ENCODE assay signal across 8 cellular contexts in genomic region chr1:209569445-209570207, GRCh38. TPM values are rescaled to one million over a fixed set of nuclear protein-coding genes. Genes with fewer than 3 reads are reported as not detected.
DNase-seq lines count a peak whose midpoint lies in the region; ATAC-seq, FAIRE-seq and TF ChIP-seq lines count a peak whose summit lies in the region.

No MANE protein-coding gene starts in this region.

- no peaks in the 10 kb centered on the region for H3K9me3 ChIP-seq in GM12878 (replicated peaks; ENCODE audit: control insufficient read depth, insufficient read depth, low read length)

- no TSS peak for BruUV-seq in GM12878 (replicated peaks; lab: Mats Ljungman, UMichigan)

- peak; percentile 78 to 85 (median 84) for TF ChIP-seq CTCF in GM12878 (IDR thresholded peaks at IDR 0.05 in 2 of 3, conservative IDR thresholded peaks at IDR 0.05 in 1 of 3; ENCODE audit: control insufficient read depth in 2 of 3, extremely low read depth in 1 of 3, insufficient read depth in 1 of 3, low read depth in 3 of 3, low read length in 3 of 3)

- no peaks in the 10 kb centered on the region for H3K36me3 ChIP-seq in GM12878 (ENCODE audit: control insufficient read depth in 2 of 2, insufficient read depth in 2 of 2, low read length in 1 of 2)

- no peak overlapping the region for H3K9ac ChIP-seq in GM12878 (ENCODE audit: control insufficient read depth, insufficient read depth, low read length)

- ATAC-seq in GM12878 = peak; percentile 77
- ATAC-seq in HG03439 (IDR thresholded peaks at IDR 0.05; ENCODE audit: unreplicated experiment) = no peak

- intact Hi-C loops in GM12878 (cut with micrococcal nuclease; ENCODE audit: unreplicated experiment) = loop anchor here (1.0 to 10.0 kb wide), 4 partner anchors 58 to 255 kb away; partner anchors contain the start of gene UTP25

- TF ChIP-seq EP300 in GM12878 (IDR thresholded peaks at IDR 0.05; ENCODE audit: borderline replicate concordance in 1 of 2, control insufficient read depth in 1 of 2, low read depth in 2 of 2, low read length in 2 of 2) = no peak

- no peaks in the 10 kb centered on the region for H3K79me2 ChIP-seq in GM12878 (ENCODE audit: control insufficient read depth, insufficient read depth, low read length)

- 0% methylated on average over 9 of the region's 9 CpGs for WGBS in GM12878 (ENCODE audit: insufficient coverage, insufficient replicate concordance, low lambda C conversion rate, missing lambda C conversion rate)

- SMC1A ChIA-PET in GM12878 (lab: Charles Lee; ENCODE audit: uncharacterized antibody, unreplicated experiment) = interaction anchor here (0.8 to 5.1 kb wide), 16 partner anchors 10 to 199 kb away, joined by 3 to 46 read pairs (median 5); no protein-coding TSS in a partner anchor

- POLR2A ChIA-PET in GM12878 (lab: Charles Lee) = interaction anchor here (1.0 kb wide), 1 partner anchor 61 kb away, joined by 3 read pairs; no protein-coding TSS in a partner anchor

- H3K4me2 ChIP-seq in GM12878 (ENCODE audit: control insufficient read depth, insufficient read depth) = no peak overlapping the region

- peak; percentile 52 for DNase-seq in AG08396 (ENCODE audit: low spot score)
- DNase-seq in GM19238 (ENCODE audit: insufficient read length, low spot score) = peak; percentile 19
- DNase-seq in NCI-H1694 (lab: John Stamatoyannopoulos, UW) = peak; percentile 86
- peak; percentile 12 for DNase-seq in GM12878 (ENCODE audit: low read depth, low spot score)
- DNase-seq in inferior parietal cortex (ENCODE audit: extremely low spot score) = peak; percentile 89
- peak; percentile 36 to 62 for DNase-seq in stimulated activated CD4-positive, alpha-beta T cell treated with anti-CD3 and anti-CD28 coated beads, Interleukin-15, amount 100 ng/mL, for 1 hour (ENCODE audit: low read depth in 1 of 2, low spot score in 1 of 2)

- peaks cover 1 to 5% of the 10 kb centered on the region in 2 experiments; a peak in 3 of 4 replicates for H3K27me3 ChIP-seq in GM12878 (replicated peaks in 1 of 2; ENCODE audit: control insufficient read depth in 2 of 2, insufficient read depth in 2 of 2, low read length in 1 of 2)

- in situ Hi-C loops in GM12878 (cut with MboI) = loop anchor here (10.0 kb wide), 1 partner anchor 55 kb away; no protein-coding TSS in a partner anchor

- RAD21 ChIA-PET in GM12878 (lab: Charles Lee; ENCODE audit: unreplicated experiment) = interaction anchor here (0.6 to 1.7 kb wide), 15 partner anchors 12 to 254 kb away, joined by 3 to 15 read pairs (median 5); partner anchors contain the start of gene LAMB3

- H4K20me1 ChIP-seq in GM12878 (ENCODE audit: control insufficient read depth, insufficient read depth) = no peaks in the 10 kb centered on the region

- H2AFZ ChIP-seq in GM12878 (ENCODE audit: control insufficient read depth, low read depth, low read length) = no peak overlapping the region

- CTCF ChIA-PET in GM12878 (lab: Yijun Ruan, JAX) = interaction anchor here (0.6 to 24.2 kb wide), 41 partner anchors 10 to 917 kb away, joined by 3 to 307 read pairs (median 4); partner anchors contain the start of genes CAMK1G, G0S2 and LAMB3

- peak; percentile 61 for TF ChIP-seq RAD21 in GM12878 (IDR thresholded peaks at IDR 0.05; ENCODE audit: insufficient read depth, low read depth, low read length)

- H3K27ac ChIP-seq in GM12878 (ENCODE audit: control insufficient read depth, insufficient read depth) = no peak overlapping the region

- no peak for TF ChIP-seq POLR2A in GM12878 (IDR thresholded peaks at IDR 0.05; ENCODE audit: low read depth, low read length)

- H3K4me3 ChIP-seq in GM12878 = no peak overlapping the region

- H3K4me1 ChIP-seq in GM12878 (ENCODE audit: control insufficient read depth, insufficient read depth, low read length) = no peaks in the 10 kb centered on the region

- FAIRE-seq in TTC549 (lab: Jason Lieb, UNC) = peak; percentile 69
- FAIRE-seq in GM12878 (lab: Jason Lieb, UNC) = peak; percentile 23

TF ChIP-seq in GM12878, 131 proteins besides CTCF, POLR2A, EP300 and RAD21:
- no peak for TF ChIP-seq SUPT20H (IDR thresholded peaks at IDR 0.05; ENCODE audit: borderline replicate concordance, control insufficient read depth, low read depth, low read length)
- no peak for TF ChIP-seq ZNF687 (IDR thresholded peaks at IDR 0.05)
- TF ChIP-seq SPI1 (IDR thresholded peaks at IDR 0.05; ENCODE audit: borderline replicate concordance, insufficient read depth, low read depth, low read length) = peak; percentile 30; the same call in 1 of the 2 replicates
- no peak for TF ChIP-seq JUND (IDR thresholded peaks at IDR 0.05; ENCODE audit: low read depth, low read length)
- TF ChIP-seq SMC3 (IDR thresholded peaks at IDR 0.05; ENCODE audit: borderline replicate concordance, low read length) = peak; percentile 66; the same call in 1 of the 2 replicates
- 0 out of 2 replicates have a peak, but pooled peaks have one; percentile 27 for TF ChIP-seq YY1 (IDR thresholded peaks at IDR 0.05; ENCODE audit: low read depth, low read length)
- TF ChIP-seq PKNOX1 (IDR thresholded peaks at IDR 0.05) = peak; percentile 20; the same call in 1 of the 2 replicates

RNA-seq across cellular contexts. Expression of gene CAMK1G, which starts 13.9 kb away (rescaled TPM):
- 0.15 TPM in 1 of 2 replicates, not detected in the other for total RNA-seq in GM12878 (2013; cell fraction: nucleolus; rRNA removed)
- not detected in 2 replicates for total RNA-seq in GM12878 (2014; rRNA removed)
- not detected in 2 replicates for total RNA-seq in GM12878 (2014; rRNA removed; fragmentation: Illumina TruSeq; extraction: Trizol)
- total RNA-seq in GM12878 (2021) = not detected in 2 replicates
- polyA plus RNA-seq in GM12878 (2011; ENCODE audit: low read depth) = not detected
- polyA plus RNA-seq in GM12878 (2011; rRNA removed) = 0.12 and 0.20 TPM in 2 replicates
- 0.62 and 0.97 TPM in 2 replicates for polyA plus RNA-seq in GM12878 (2011; cell fraction: cytosol; rRNA removed)
- polyA plus RNA-seq in GM12878 (2011; cell fraction: nucleus; rRNA removed) = 0.07 and 0.42 TPM in 2 replicates
- 0.29 TPM in 1 of 2 replicates, not detected in the other for polyA plus RNA-seq in GM12878 (2012)
- not detected in 2 replicates for polyA plus RNA-seq in GM12878 (2014; fragmentation: Illumina TruSeq; extraction: Trizol)
- polyA plus RNA-seq in GM12878 (2014; fragmentation: Nextera tagmentation; extraction: Ambion mirVana) = not detected
- 0.18 TPM in 1 of 2 replicates, not detected in the other for polyA plus RNA-seq in GM12878 (2014; rRNA removed)
- polyA plus RNA-seq in GM12878 (2016; fragmentation: Nextera tagmentation; extraction: Ambion mirVana) = not detected
- 0.15 and 0.77 TPM in 2 replicates for polyA minus RNA-seq in GM12878 (2011; rRNA and poly(A)+ RNA removed)
- 0.31 TPM in 1 of 2 replicates, not detected in the other for polyA minus RNA-seq in GM12878 (2011; cell fraction: cytosol; rRNA and poly(A)+ RNA removed)
- 0.12 and 0.48 TPM in 2 replicates for polyA minus RNA-seq in GM12878 (2011; cell fraction: nucleus; rRNA and poly(A)+ RNA removed)

Comparison
In these comparisons a context has a peak if more than half of its experiments do, and no peak if none do; other contexts are left out.
1. DNase-seq: peak in every context shown above with its lines; median percentile 89 in inferior parietal cortex; 86 in NCI-H1694; 52 in AG08396; 49 in stimulated activated CD4-positive, alpha-beta T cell treated with anti-CD3 and anti-CD28 coated beads, Interleukin-15, amount 100 ng/mL, for 1 hour; 19 in GM19238; 12 in GM12878.